In the genomic region with DNA sequence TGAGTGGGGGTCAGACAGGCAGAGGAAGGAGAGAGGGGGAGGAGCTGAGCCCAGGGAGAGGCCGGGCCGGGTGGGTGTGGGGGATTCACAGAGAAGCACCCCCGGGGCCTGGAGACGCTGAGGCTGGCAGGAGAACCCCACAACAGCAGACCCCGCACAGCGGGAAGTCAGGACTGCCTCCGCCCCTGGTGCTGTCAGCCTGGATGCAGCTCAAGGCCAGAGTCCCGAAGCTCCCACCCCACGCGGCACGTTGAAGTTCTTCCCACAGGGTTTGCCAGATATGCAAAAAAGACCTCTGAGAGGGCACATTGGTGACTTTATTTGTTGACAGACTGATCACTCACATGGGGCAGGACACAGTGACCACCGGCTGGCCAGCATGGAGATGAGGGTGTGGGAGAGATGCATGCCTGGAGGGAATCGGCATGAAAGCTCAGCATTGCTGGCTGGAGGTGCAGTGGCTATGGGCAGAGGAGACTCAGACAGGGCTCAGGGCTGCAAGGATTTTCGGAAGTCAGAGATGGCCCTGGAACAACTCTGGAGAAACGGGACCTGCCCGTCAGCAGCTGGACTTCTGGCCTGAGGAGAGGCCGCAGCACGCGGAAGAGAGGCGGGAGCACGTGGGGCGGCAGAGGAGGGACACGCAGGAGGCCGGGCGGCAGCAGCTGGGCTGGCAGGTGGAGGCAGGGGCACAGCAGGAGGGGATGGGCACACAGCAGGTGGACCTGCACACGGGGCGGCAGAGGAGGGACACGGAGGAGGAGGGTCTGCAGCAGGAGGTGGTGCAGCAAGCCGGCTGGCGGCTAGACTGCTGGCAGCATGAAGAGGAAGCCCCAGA, we compare ENCODE assay signal across 1 cellular context.
TF ChIP-seq lines count a peak whose summit lies in the region.

No MANE protein-coding gene starts in this region.

TF ChIP-seq in H1, 55 proteins besides CTCF, POLR2A, EP300 and RAD21:
- no peak for TF ChIP-seq SAP30 (IDR thresholded peaks at IDR 0.05; ENCODE audit: insufficient read depth, insufficient replicate concordance, low read length)
- no peak for TF ChIP-seq CHD1 (IDR thresholded peaks at IDR 0.05; ENCODE audit: low read depth, low read length)
- no peak for TF ChIP-seq HDAC6 (IDR thresholded peaks at IDR 0.05; ENCODE audit: low read depth, low read length)
- TF ChIP-seq KDM1A (IDR thresholded peaks at IDR 0.05; ENCODE audit: borderline replicate concordance, low read length) = no peak
- TF ChIP-seq SIRT6 (IDR thresholded peaks at IDR 0.05; ENCODE audit: low read length) = no peak
- no peak for TF ChIP-seq CBX5 (IDR thresholded peaks at IDR 0.05; ENCODE audit: low read depth, low read length)
- TF ChIP-seq ZNF274 (IDR thresholded peaks at IDR 0.05; ENCODE audit: borderline replicate concordance, extremely low read depth, low read length) = no peak
- no peak for TF ChIP-seq RNF2 (IDR thresholded peaks at IDR 0.05; ENCODE audit: borderline replicate concordance, low read depth, low read length, missing control alignments, poor library complexity, severe bottlenecking)
- no peak for TF ChIP-seq CEBPB (IDR thresholded peaks at IDR 0.05; ENCODE audit: low read depth, low read length)
- TF ChIP-seq FOSL1 (IDR thresholded peaks at IDR 0.05; ENCODE audit: insufficient read depth, low read depth, low read length) = no peak
- TF ChIP-seq, protein P1, sequence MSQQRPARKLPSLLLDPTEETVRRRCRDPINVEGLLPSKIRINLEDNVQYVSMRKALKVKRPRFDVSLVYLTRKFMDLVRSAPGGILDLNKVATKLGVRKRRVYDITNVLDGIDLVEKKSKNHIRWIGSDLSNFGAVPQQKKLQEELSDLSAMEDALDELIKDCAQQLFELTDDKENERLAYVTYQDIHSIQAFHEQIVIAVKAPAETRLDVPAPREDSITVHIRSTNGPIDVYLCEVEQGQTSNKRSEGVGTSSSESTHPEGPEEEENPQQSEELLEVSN (IDR thresholded peaks at IDR 0.05) = no peak
